ENCODE assay signal across 8 cellular contexts in genomic region chr10:102743078-102743587, GRCh38. TPM values are rescaled to one million over a fixed set of nuclear protein-coding genes. Genes with fewer than 3 reads are reported as not detected.
A peak's percentile ranks its signal among the peaks of the same experiment; 100 is the strongest.
DNase-seq lines count a peak whose midpoint lies in the region; ATAC-seq, FAIRE-seq and TF ChIP-seq lines count a peak whose summit lies in the region.

No MANE protein-coding gene starts in this region.

- no peak for FAIRE-seq in GM12891 (lab: Jason Lieb, UNC)

- H3K36me3 ChIP-seq in endocrine pancreas (ENCODE audit: control insufficient read depth, insufficient read depth, low read length): no peaks in the 10 kb centered on the region
- H3K36me3 ChIP-seq in rectal smooth muscle tissue (ENCODE audit: control insufficient read depth, insufficient read depth, low read length): no peaks in the 10 kb centered on the region

- H3K4me1 ChIP-seq in endocrine pancreas (ENCODE audit: control insufficient read depth, insufficient read depth, low read length): peaks cover 5% of the 10 kb centered on the region
- H3K4me1 ChIP-seq in rectal smooth muscle tissue (ENCODE audit: control insufficient read depth, insufficient read depth, low read length): peaks cover 16% of the 10 kb centered on the region

- DNase-seq in NCI-H69 (lab: John Stamatoyannopoulos, UW): peak; percentile 31
- DNase-seq in UCSD-AML1 (lab: John Stamatoyannopoulos, UW; ENCODE audit: unreplicated experiment): no peak
- DNase-seq in RPMI8226: no peak
- DNase-seq in GM12891 (ENCODE audit: insufficient read length, low spot score): no peak

- TF ChIP-seq POLR2A in GM12891 (IDR thresholded peaks at IDR 0.05; ENCODE audit: low read depth, low read length): no peak

- H3K9ac ChIP-seq in endocrine pancreas (ENCODE audit: control insufficient read depth, insufficient read depth, low read length): no peak overlapping the region
- H3K9ac ChIP-seq in rectal smooth muscle tissue (ENCODE audit: low read length): no peak overlapping the region

- H3K27me3 ChIP-seq in endocrine pancreas (ENCODE audit: control insufficient read depth, insufficient read depth, low read length): no peaks in the 10 kb centered on the region
- no peaks in the 10 kb centered on the region for H3K27me3 ChIP-seq in rectal smooth muscle tissue (ENCODE audit: control insufficient read depth, insufficient read depth, low read length)

- no peaks in the 10 kb centered on the region for H3K9me3 ChIP-seq in endocrine pancreas (ENCODE audit: control insufficient read depth, low read length)

- H3K27ac ChIP-seq in rectal smooth muscle tissue (ENCODE audit: low read depth, low read length): no peak overlapping the region

- H3K4me3 ChIP-seq in endocrine pancreas (ENCODE audit: control insufficient read depth, insufficient read depth, low read length): peak overlapping the region; percentile 64
- peak overlapping the region; percentile 53 for H3K4me3 ChIP-seq in rectal smooth muscle tissue (ENCODE audit: low read length)

- ATAC-seq in GM19395 (IDR thresholded peaks at IDR 0.05; ENCODE audit: unreplicated experiment): peak; percentile 9
- no peak for ATAC-seq in HG03280 (IDR thresholded peaks at IDR 0.05; ENCODE audit: unreplicated experiment)

TF ChIP-seq in GM12891, 5 proteins besides CTCF, POLR2A, EP300 and RAD21:
- no peak for TF ChIP-seq SPI1 (IDR thresholded peaks at IDR 0.05; ENCODE audit: low read depth, low read length)
- no peak for TF ChIP-seq POLR2AphosphoS5 (IDR thresholded peaks at IDR 0.05; ENCODE audit: low read depth, low read length)
- no peak for TF ChIP-seq POU2F2 (IDR thresholded peaks at IDR 0.05; ENCODE audit: low read depth, low read length)
- no peak for TF ChIP-seq TAF1 (IDR thresholded peaks at IDR 0.05; ENCODE audit: low read depth, low read length)
- no peak for TF ChIP-seq PAX5 (IDR thresholded peaks at IDR 0.05; ENCODE audit: insufficient read depth, low read length, severe bottlenecking)

RNA-seq across cellular contexts. Expression of gene WBP1L, which starts 0.6 kb away (rescaled TPM):
- polyA plus RNA-seq in GM12891 (2012; ENCODE audit: low read depth, missing spikeins): 13.8 TPM

RNA-seq across cellular contexts. Expression of gene SFXN2, which starts 28.7 kb away (rescaled TPM):
- 15.4 TPM for polyA plus RNA-seq in GM12891 (2012; ENCODE audit: low read depth, missing spikeins)

RNA-seq across cellular contexts. Expression of gene ARL3, which starts 28.9 kb away (rescaled TPM):
- 9.7 TPM for polyA plus RNA-seq in GM12891 (2012; ENCODE audit: low read depth, missing spikeins)
